27 cellular contexts compared by ENCODE assay signal in genomic region chr4:148893095-148893494, GRCh38.
"Had no signal": no experiment of that assay in that cellular context is flagged by ENCODE, and none has a peak within 500 bp of the region (broad histone marks: within the 10 kb centered on the region; RNA-seq: fewer than 3 reads in every experiment).

No MANE protein-coding gene starts in this region.

- H3K36me3 Mint-ChIP-seq: natural killer cell had no signal

- H3K27me3 Mint-ChIP-seq: activated naive CD8-positive, alpha-beta T cell; activated T-cell treated with anti-CD3 and anti-CD28 coated beads, Interleukin-2, amount 50 U/mL, for 24 hours; central memory CD8-positive, alpha-beta T cell had no signal

- H3K4me3 ChIP-seq: adrenal gland, ascending aorta, breast epithelium, hepatocyte, lower lobe of right lung, prostate gland, tibial artery had no signal

- H3K4me1 ChIP-seq: adrenal gland, ascending aorta, breast epithelium, lower lobe of right lung, prostate gland, tibial artery had no signal

- FAIRE-seq: colon, small intestine, urothelium cell line had no signal

- H3K27me3 ChIP-seq: adrenal gland, ascending aorta, breast epithelium, hepatocyte, tibial artery had no signal

- ATAC-seq: esophagus mucosa, left colon, lower lobe of right lung, natural killer cell, sciatic nerve, WTC11 had no signal

- H3K36me3 ChIP-seq: adrenal gland, ascending aorta, breast epithelium, lower lobe of right lung, prostate gland, tibial artery had no signal

- H3K27ac Mint-ChIP-seq: activated naive CD8-positive, alpha-beta T cell; activated T-cell treated with anti-CD3 and anti-CD28 coated beads, Interleukin-2, amount 50 U/mL, for 24 hours; activated T-helper 2 cell treated with anti-CD3 and anti-CD28 coated beads, Interferon-gamma antibody, Interleukin-2, Interleukin-4, amounts not matched to agents 10 μg/mL and 5 μg/mL and 100 μg/mL, durations not matched to agents 14 hours and 24 hours and 36 hours; natural killer cell; WTC11 had no signal

- H3K4me1 Mint-ChIP-seq: central memory CD8-positive, alpha-beta T cell; natural killer cell had no signal

- DNase-seq: activated naive CD4-positive, alpha-beta T cell; activated T-cell treated with anti-CD3 and anti-CD28 coated beads, Interleukin-2, amount 50 U/mL, for 24 hours; adrenal gland; effector memory CD4-positive, alpha-beta T cell; foreskin melanocyte; glutamatergic neuron; left colon; lower lobe of right lung; natural killer cell; small intestine; stimulated activated CD4-positive, alpha-beta T cell treated with anti-CD3 and anti-CD28 coated beads, Interleukin-15, amount 100 ng/mL, for 24 hours; stimulated activated CD8-positive, alpha-beta memory T cell treated with anti-CD3 and anti-CD28 coated beads, Interleukin-4, amount 100 ng/mL, for 48 hours; stimulated activated naive CD4-positive, alpha-beta T cell; T-helper 9 cell; tibial artery had no signal

- H3K79me2 ChIP-seq: hepatocyte had no signal

- H3K4me2 ChIP-seq: hepatocyte had no signal

- H3K9me3 ChIP-seq: adrenal gland, prostate gland had no signal

- H2AFZ ChIP-seq: hepatocyte had no signal

- H3K27ac ChIP-seq: adrenal gland, ascending aorta, breast epithelium, hepatocyte, lower lobe of right lung, prostate gland, tibial artery had no signal

- H3K4me3 Mint-ChIP-seq: activated naive CD8-positive, alpha-beta T cell; activated T-cell treated with anti-CD3 and anti-CD28 coated beads, Interleukin-2, amount 50 U/mL, for 24 hours; central memory CD8-positive, alpha-beta T cell; natural killer cell; WTC11 had no signal
